Comparison of ENCODE assay signal across 10 cellular contexts in genomic region chr3:184284696-184285095, GRCh38. TPM values are rescaled to one million over a fixed set of nuclear protein-coding genes. Genes with fewer than 3 reads are reported as not detected.
DNase-seq lines count a peak whose midpoint lies in the region; ATAC-seq, FAIRE-seq and TF ChIP-seq lines count a peak whose summit lies in the region.
"Had no signal": no experiment of that assay in that cellular context is flagged by ENCODE, and none has a peak within 500 bp of the region (broad histone marks: within the 10 kb centered on the region; RNA-seq: fewer than 3 reads in every experiment).

No MANE protein-coding gene starts in this region.

- no peak overlapping the region for H3K4me3 ChIP-seq in effector memory CD4-positive, alpha-beta T cell (ENCODE audit: insufficient read depth, low read depth, low read length, poor library complexity, severe bottlenecking)
- H3K4me3 ChIP-seq: skin epidermis had no signal

- H3K4me1 ChIP-seq in effector memory CD4-positive, alpha-beta T cell (ENCODE audit: control insufficient read depth, insufficient read depth, low read length, poor library complexity, severe bottlenecking) = no peaks in the 10 kb centered on the region

- H3K27ac ChIP-seq in cingulate gyrus (ENCODE audit: low read depth, low read length) = peak overlapping the region; percentile 23
- H3K27ac ChIP-seq in effector memory CD4-positive, alpha-beta T cell (ENCODE audit: insufficient read depth, low read length, poor library complexity, severe bottlenecking) = no peak overlapping the region
- H3K27ac ChIP-seq: skin epidermis had no signal

- peaks cover 3% of the 10 kb centered on the region for H3K27me3 ChIP-seq in effector memory CD4-positive, alpha-beta T cell (replicated peaks; ENCODE audit: control insufficient read depth, insufficient read depth, low read length, poor library complexity, severe bottlenecking)

- no peaks in the 10 kb centered on the region for H3K36me3 ChIP-seq in effector memory CD4-positive, alpha-beta T cell (ENCODE audit: control insufficient read depth, insufficient read depth, low read length)

- peak; percentile 71 for DNase-seq in EL
- peak; percentile 52 for DNase-seq in RCC 7860 (ENCODE audit: low spot score)
- peak; percentile 89 to 99 for DNase-seq in lung microvascular endothelial cell (ENCODE audit: low read depth in 2 of 2)
- no peak for DNase-seq in NK-92 (lab: John Stamatoyannopoulos, UW; ENCODE audit: unreplicated experiment)
- DNase-seq in effector memory CD4-positive, alpha-beta T cell = no peak

- FAIRE-seq in RCC 7860 (lab: Jason Lieb, UNC) = no peak

- no peaks in the 10 kb centered on the region for H3K9me3 ChIP-seq in effector memory CD4-positive, alpha-beta T cell (ENCODE audit: control insufficient read depth, low read length)

- ATAC-seq in GM21737 (IDR thresholded peaks at IDR 0.05; ENCODE audit: unreplicated experiment) = no peak

- TF ChIP-seq CTCF in LNCAP (IDR thresholded peaks at IDR 0.05) = peak; percentile 66

RNA-seq across cellular contexts. Expression of gene ECE2, which starts 8.9 kb away (rescaled TPM):
- total RNA-seq in lung microvascular endothelial cell = not detected in 2 replicates
- total RNA-seq: T-helper 2 cell treated with Interferon-gamma antibody and Interleukin-4, amounts not matched to agents 100 ng/mL and 5 ng/mL, for 36 hours had no signal

RNA-seq across cellular contexts. Expression of gene PSMD2, which starts 14.3 kb away (rescaled TPM):
- total RNA-seq in lung microvascular endothelial cell = 310 and 389 TPM in 2 replicates

RNA-seq across cellular contexts. Expression of gene CAMK2N2, which starts 23.3 kb away (rescaled TPM):
- total RNA-seq in lung microvascular endothelial cell = not detected in 2 replicates

RNA-seq across cellular contexts. Expression of gene EIF4G1, which starts 29.7 kb away (rescaled TPM):
- 200 and 237 TPM in 2 replicates for total RNA-seq in lung microvascular endothelial cell

RNA-seq across cellular contexts. Expression of gene EEF1AKMT4, which starts 35.2 kb away (rescaled TPM):
- 3.5 and 3.6 TPM in 2 replicates for total RNA-seq in lung microvascular endothelial cell

Comparison
In these comparisons a context has a peak if more than half of its experiments do, and no peak if none do; other contexts are left out.
1. DNase-seq: peak in EL (single experiment), RCC 7860 (single experiment) and lung microvascular endothelial cell (2 of 2); none in NK-92 (single experiment) and effector memory CD4-positive, alpha-beta T cell (0 of 3).